In the genomic region with DNA sequence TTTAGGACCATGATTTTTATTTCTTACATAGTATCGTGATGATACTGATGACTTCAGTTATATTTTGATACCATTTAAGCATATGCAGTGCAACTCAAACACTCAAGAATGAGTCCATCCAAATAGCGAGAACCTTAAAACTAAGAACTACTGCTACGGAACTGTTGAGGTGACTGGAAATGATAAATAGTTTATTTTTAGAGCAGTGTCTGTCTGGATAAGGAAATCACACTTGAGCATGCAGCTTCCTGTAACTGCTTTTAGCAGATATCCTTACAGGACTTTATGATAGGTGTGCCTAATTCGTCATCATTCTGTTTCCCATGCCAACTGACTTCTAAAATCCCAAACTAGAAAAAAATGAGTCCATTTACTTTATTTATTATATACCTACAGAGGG, we compare ENCODE assay signal across 22 cellular contexts.
"Had no signal": no experiment of that assay in that cellular context is flagged by ENCODE, and none has a peak within 500 bp of the region (broad histone marks: within the 10 kb centered on the region; RNA-seq: fewer than 3 reads in every experiment).

No MANE protein-coding gene starts in this region.

- ATAC-seq: activated CD8-positive, alpha-beta T cell treated with anti-CD3 and anti-CD28 coated beads, Interleukin-2, amount 10 ng/mL, durations not matched to agents 7 days and 5 days; activated T-cell treated with anti-CD3 and anti-CD28 coated beads, Interleukin-2, amount 50 U/mL, for 4 hours; esophagus mucosa; gastrocnemius medialis; naive thymus-derived CD8-positive, alpha-beta T cell; pancreas; stimulated activated naive CD8-positive, alpha-beta T cell treated with anti-CD3 and anti-CD28 coated beads, Interleukin-15, amount 100 ng/mL, for 72 hours had no signal

- H3K27me3 ChIP-seq: gastrocnemius medialis, pancreas, suprapubic skin, transverse colon, vagina had no signal

- DNase-seq: activated CD4-positive, alpha-beta T cell treated with anti-CD3 and anti-CD28 coated beads, Interleukin-2, amount 10 ng/mL, durations not matched to agents 24 days and 14 days; activated CD8-positive, alpha-beta memory T cell treated with anti-CD3 and anti-CD28 coated beads, Interleukin-2, amount 50 U/mL, for 4 hours; activated CD8-positive, alpha-beta T cell treated with anti-CD3 and anti-CD28 coated beads, Interleukin-2, amount 10 ng/mL, durations not matched to agents 7 days and 5 days; activated naive CD4-positive, alpha-beta T cell treated with anti-CD3 and anti-CD28 coated beads for 36 hours; activated T-cell treated with anti-CD3 and anti-CD28 coated beads, Interleukin-2, amount 50 U/mL, for 4 hours; gastrocnemius medialis; head of caudate nucleus; kidney glomerular epithelial cell; naive thymus-derived CD8-positive, alpha-beta T cell; pancreas; stimulated activated CD4-positive, alpha-beta T cell treated with anti-CD3 and anti-CD28 coated beads, Interleukin-4, amount 100 ng/mL, for 1 hour; stimulated activated naive CD8-positive, alpha-beta T cell treated with anti-CD3 and anti-CD28 coated beads, Interleukin-15, amount 100 ng/mL, for 72 hours; transverse colon had no signal

- H3K27me3 Mint-ChIP-seq: activated CD4-positive, alpha-beta T cell treated with anti-CD3 and anti-CD28 coated beads, Interleukin-2, amount 10 ng/mL, durations not matched to agents 24 days and 14 days; brain; memory B cell; stimulated activated naive CD8-positive, alpha-beta T cell treated with anti-CD3 and anti-CD28 coated beads, Interleukin-15, amount 100 ng/mL, for 72 hours had no signal

- H3K36me3 ChIP-seq: gastrocnemius medialis, pancreas, suprapubic skin, transverse colon, vagina had no signal

- H3K4me1 ChIP-seq: gastrocnemius medialis, suprapubic skin, transverse colon, vagina had no signal

- H3K4me3 ChIP-seq: coronary artery, gastrocnemius medialis, pancreas, smooth muscle cell, suprapubic skin, transverse colon, vagina had no signal

- H3K9me3 Mint-ChIP-seq: activated CD4-positive, alpha-beta T cell treated with anti-CD3 and anti-CD28 coated beads, Interleukin-2, amount 10 ng/mL, durations not matched to agents 24 days and 14 days; activated naive CD4-positive, alpha-beta T cell treated with anti-CD3 and anti-CD28 coated beads for 36 hours; activated T-cell treated with anti-CD3 and anti-CD28 coated beads, Interleukin-2, amount 50 U/mL, for 4 hours; brain; memory B cell; naive thymus-derived CD8-positive, alpha-beta T cell; stimulated activated naive CD8-positive, alpha-beta T cell treated with anti-CD3 and anti-CD28 coated beads, Interleukin-15, amount 100 ng/mL, for 72 hours; T-helper 2 cell treated with Interferon-gamma antibody and Interleukin-4, amounts not matched to agents 5 μg/mL and 100 μg/mL, for 36 hours had no signal

- FAIRE-seq: endometrium, pancreas had no signal

- H3K36me3 Mint-ChIP-seq: memory B cell; naive thymus-derived CD8-positive, alpha-beta T cell had no signal

- H3K27ac Mint-ChIP-seq: activated CD4-positive, alpha-beta T cell treated with anti-CD3 and anti-CD28 coated beads, Interleukin-2, amount 10 ng/mL, durations not matched to agents 24 days and 14 days; activated CD8-positive, alpha-beta T cell treated with anti-CD3 and anti-CD28 coated beads, Interleukin-2, amount 10 ng/mL, durations not matched to agents 7 days and 5 days; activated naive CD4-positive, alpha-beta T cell treated with anti-CD3 and anti-CD28 coated beads for 36 hours; memory B cell; naive thymus-derived CD8-positive, alpha-beta T cell; stimulated activated naive CD8-positive, alpha-beta T cell treated with anti-CD3 and anti-CD28 coated beads, Interleukin-15, amount 100 ng/mL, for 72 hours; T-helper 2 cell treated with Interferon-gamma antibody and Interleukin-4, amounts not matched to agents 5 μg/mL and 100 μg/mL, for 36 hours had no signal

- H3K27ac ChIP-seq: coronary artery, gastrocnemius medialis, pancreas, suprapubic skin, transverse colon, vagina had no signal

- H3K4me1 Mint-ChIP-seq: activated CD4-positive, alpha-beta T cell treated with anti-CD3 and anti-CD28 coated beads, Interleukin-2, amount 10 ng/mL, durations not matched to agents 24 days and 14 days; memory B cell; naive thymus-derived CD8-positive, alpha-beta T cell; stimulated activated naive CD8-positive, alpha-beta T cell treated with anti-CD3 and anti-CD28 coated beads, Interleukin-15, amount 100 ng/mL, for 72 hours had no signal

- H3K9me3 ChIP-seq: gastrocnemius medialis, pancreas, suprapubic skin, transverse colon, vagina had no signal

- H3K4me2 ChIP-seq: smooth muscle cell had no signal

- H3K4me3 Mint-ChIP-seq: activated CD4-positive, alpha-beta T cell treated with anti-CD3 and anti-CD28 coated beads, Interleukin-2, amount 10 ng/mL, durations not matched to agents 24 days and 14 days; activated CD8-positive, alpha-beta T cell treated with anti-CD3 and anti-CD28 coated beads, Interleukin-2, amount 10 ng/mL, durations not matched to agents 7 days and 5 days; activated naive CD4-positive, alpha-beta T cell treated with anti-CD3 and anti-CD28 coated beads for 36 hours; activated T-cell treated with anti-CD3 and anti-CD28 coated beads, Interleukin-2, amount 50 U/mL, for 4 hours; memory B cell; naive thymus-derived CD8-positive, alpha-beta T cell; stimulated activated naive CD8-positive, alpha-beta T cell treated with anti-CD3 and anti-CD28 coated beads, Interleukin-15, amount 100 ng/mL, for 72 hours; T-helper 2 cell treated with Interferon-gamma antibody and Interleukin-4, amounts not matched to agents 5 μg/mL and 100 μg/mL, for 36 hours had no signal
